Comparison of ENCODE assay signal across 8 cellular contexts in the genomic region with DNA sequence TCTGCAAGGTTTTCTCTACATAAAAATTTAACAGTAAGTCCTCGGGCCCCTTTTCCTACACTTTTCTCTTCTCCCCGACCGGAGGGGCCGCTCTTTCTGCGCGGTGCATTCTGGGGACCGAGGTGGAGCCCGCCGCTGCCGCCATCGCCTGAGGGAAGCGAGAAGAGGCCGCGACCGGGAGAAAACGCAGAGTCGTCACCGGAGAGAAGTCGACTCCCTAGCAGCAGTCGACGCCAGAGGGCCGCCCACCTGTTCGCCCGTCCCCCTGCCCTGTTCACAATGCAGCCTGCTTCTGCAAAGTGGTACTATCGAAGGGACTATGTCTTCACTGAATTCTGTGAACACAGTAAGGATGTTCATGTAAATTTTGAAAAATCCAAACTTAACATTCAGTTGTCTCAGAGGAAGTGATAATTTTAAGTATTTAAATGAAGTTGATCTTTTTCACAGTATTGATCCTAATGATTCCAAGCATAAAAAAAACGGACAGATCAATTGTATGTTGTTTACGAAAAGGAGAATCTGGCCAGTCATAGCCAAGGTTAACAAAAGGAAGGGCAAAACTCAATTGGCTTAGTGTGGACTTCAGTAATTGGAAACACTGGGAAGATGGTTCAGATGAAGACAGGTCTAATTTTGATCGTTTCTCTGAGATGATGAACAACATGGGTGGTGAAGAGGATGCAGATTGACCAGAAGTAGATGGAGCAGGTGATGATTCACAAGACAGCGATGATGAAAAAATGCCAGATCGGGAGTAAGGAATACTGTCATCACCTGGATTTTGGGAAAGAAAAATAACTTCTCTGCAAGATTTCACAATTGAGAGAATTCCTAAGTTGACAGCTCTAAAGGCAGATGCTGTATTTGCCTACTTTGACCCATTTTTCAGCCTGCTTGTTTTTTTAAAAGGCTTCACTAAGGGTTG. TPM values are rescaled to one million over a fixed set of nuclear protein-coding genes. Genes with fewer than 3 reads are reported as not detected.
DNase-seq lines count a peak whose midpoint lies in the region; ATAC-seq, FAIRE-seq and TF ChIP-seq lines count a peak whose summit lies in the region.

No MANE protein-coding gene starts in this region.

- H3K27ac ChIP-seq in pancreas = no peak overlapping the region
- no peak overlapping the region for H3K27ac ChIP-seq in suprapubic skin

- WGBS in pancreas, 2 donors = 53 to 62% methylated on average over 30 of the region's 30 CpGs
- WGBS in suprapubic skin = 45% methylated on average over 30 of the region's 30 CpGs

- H3K27me3 ChIP-seq in pancreas (no peaks in the 10 kb centered on the region), suprapubic skin (no peaks in the 10 kb centered on the region)

- DNase-seq in activated T-cell treated with anti-CD3 and anti-CD28 coated beads for 24 hours (ENCODE audit: low read depth) = peak; percentile 42
- no peak for DNase-seq in epithelial cell of proximal tubule (ENCODE audit: low read depth)
- DNase-seq in pancreas = peak in 5 of 6 donors; percentile 7 to 75 (median 23)
- DNase-seq in suprapubic skin (ENCODE audit: low spot score in 2 of 2) = no peak
- DNase-seq in NCI-H1930 (lab: John Stamatoyannopoulos, UW) = no peak
- no peak for DNase-seq in NOMO-1 treated with DMSO at 0.1 percent for 48 hours (lab: John Stamatoyannopoulos, UW; ENCODE audit: unreplicated experiment)

- H3K4me1 ChIP-seq in pancreas = peaks cover 0 to 4% (median 0%) of the 10 kb centered on the region in 3 donors
- H3K4me1 ChIP-seq in suprapubic skin = peaks cover 7% of the 10 kb centered on the region

- H3K4me3 ChIP-seq in epithelial cell of proximal tubule (ENCODE audit: low read depth, low read length) (peak overlapping the region; percentile 43), pancreas (peak overlapping the region in 3 of 4 donors; percentile 5 to 31 (median 16)), suprapubic skin (peak overlapping the region; percentile 30)

- FAIRE-seq in pancreas (lab: Jason Lieb, UNC) = no peak

- H3K9me3 ChIP-seq in pancreas (no peaks in the 10 kb centered on the region), suprapubic skin (no peaks in the 10 kb centered on the region)

- intact Hi-C loops in pancreas (cut with DNase I) = no loop called here

- TF ChIP-seq CTCF in epithelial cell of proximal tubule (conservative IDR thresholded peaks at IDR 0.05; ENCODE audit: low read depth, low read length) (peak; percentile 24), pancreas (IDR thresholded peaks at IDR 0.05) (no peak), suprapubic skin (IDR thresholded peaks at IDR 0.05) (no peak)

- ATAC-seq in GM21737 (IDR thresholded peaks at IDR 0.05; ENCODE audit: unreplicated experiment) = peak; percentile 45
- ATAC-seq in pancreas = peak; percentile 31 to 90 (median 82)
- no peak for ATAC-seq in HG02759 (IDR thresholded peaks at IDR 0.05; ENCODE audit: unreplicated experiment)

- no peak for TF ChIP-seq POLR2A in suprapubic skin (IDR thresholded peaks at IDR 0.05)

- H3K36me3 ChIP-seq in pancreas = no peaks in the 10 kb centered on the region
- no peaks in the 10 kb centered on the region for H3K36me3 ChIP-seq in suprapubic skin

- no peak for TF ChIP-seq EP300 in suprapubic skin (IDR thresholded peaks at IDR 0.05)

RNA-seq across cellular contexts. Expression of gene ASXL2, which starts 55.8 kb away (rescaled TPM):
- total RNA-seq in epithelial cell of proximal tubule (8.5 and 10.1 TPM in 2 replicates), pancreas (10 to 100 TPM in 3 of 6 donors, 1 to 10 TPM in 3; 8.9 to 21.7 (median 12.0) TPM), suprapubic skin (10 to 100 TPM; 22.9 to 27.6 (median 23.5) TPM)
- polyA plus RNA-seq in pancreas = 1 to 10 TPM; 1.6 to 1.7 TPM

Comparison
In these comparisons a context has a peak if more than half of its experiments do, and no peak if none do; other contexts are left out.
1. DNase-seq: peak in activated T-cell treated with anti-CD3 and anti-CD28 coated beads for 24 hours (single experiment) and pancreas (5 of 6); none in epithelial cell of proximal tubule (single experiment), suprapubic skin (0 of 2), NCI-H1930 (0 of 2) and NOMO-1 treated with DMSO at 0.1 percent for 48 hours (single experiment).
2. Peak in every context shown above with its lines, with median percentiles within 50 percentile points of each other: H3K4me3 ChIP-seq.